1 cellular context compared by ENCODE assay signal in the genomic region with DNA sequence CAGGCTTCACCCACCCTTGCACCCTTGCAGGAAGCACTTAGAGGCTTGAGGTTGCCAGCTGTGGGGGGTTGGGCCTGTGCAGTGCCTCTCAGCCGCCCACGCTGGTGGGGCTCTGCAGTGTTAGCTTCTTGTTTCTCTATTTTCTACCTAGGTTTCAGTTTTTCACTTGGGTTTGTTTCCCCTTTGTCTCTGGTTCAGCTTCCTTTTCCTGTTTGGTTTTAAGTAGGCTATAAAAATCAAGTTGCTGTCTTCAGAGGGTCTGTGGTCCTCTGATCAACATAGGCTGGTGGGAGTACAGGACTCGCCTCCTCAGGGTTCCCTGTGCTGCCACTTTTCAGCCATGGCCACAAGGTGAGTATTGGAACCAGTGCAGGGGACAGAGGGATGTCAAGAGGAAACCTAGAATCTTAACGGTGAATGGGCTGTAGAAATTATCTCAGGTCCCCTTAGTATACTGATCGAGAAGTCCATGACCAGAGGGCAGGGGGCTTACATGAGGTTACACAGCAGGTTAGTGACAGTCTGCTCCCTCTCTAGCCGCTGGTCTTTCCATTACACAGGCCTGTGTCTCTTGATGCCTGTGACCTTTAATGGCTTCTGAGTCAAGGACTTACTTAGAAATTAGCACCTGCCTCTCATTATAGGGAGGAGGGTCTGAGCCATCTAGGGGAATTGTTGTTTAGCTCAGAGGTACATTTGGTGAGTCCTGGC.
TF ChIP-seq lines count a peak whose summit lies in the region.

A gene with protein sequence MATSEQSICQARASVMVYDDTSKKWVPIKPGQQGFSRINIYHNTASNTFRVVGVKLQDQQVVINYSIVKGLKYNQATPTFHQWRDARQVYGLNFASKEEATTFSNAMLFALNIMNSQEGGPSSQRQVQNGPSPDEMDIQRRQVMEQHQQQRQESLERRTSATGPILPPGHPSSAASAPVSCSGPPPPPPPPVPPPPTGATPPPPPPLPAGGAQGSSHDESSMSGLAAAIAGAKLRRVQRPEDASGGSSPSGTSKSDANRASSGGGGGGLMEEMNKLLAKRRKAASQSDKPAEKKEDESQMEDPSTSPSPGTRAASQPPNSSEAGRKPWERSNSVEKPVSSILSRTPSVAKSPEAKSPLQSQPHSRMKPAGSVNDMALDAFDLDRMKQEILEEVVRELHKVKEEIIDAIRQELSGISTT (plus strand): TSS at position 262 of the 711 bp plus-strand sequence. CDS start 79 bp downstream, at position 341.

TF ChIP-seq in endothelial cell of umbilical vein, 7 proteins besides CTCF, POLR2A, EP300 and RAD21:
- TF ChIP-seq JUN (IDR thresholded peaks at IDR 0.05; ENCODE audit: borderline replicate concordance, insufficient read depth, insufficient read length, low read depth) (no peak), GATA2 (IDR thresholded peaks at IDR 0.05; ENCODE audit: insufficient read depth, insufficient read length, low read depth, low read length) (no peak), EZH2 (IDR thresholded peaks at IDR 0.05; ENCODE audit: borderline replicate concordance, low read depth, low read length, severe bottlenecking) (no peak), POLR2AphosphoS5 (IDR thresholded peaks at IDR 0.05; ENCODE audit: insufficient read depth, low read depth, low read length) (no peak), MYC (IDR thresholded peaks at IDR 0.05; ENCODE audit: low read depth, low read length) (no peak), FOS (IDR thresholded peaks at IDR 0.05; ENCODE audit: borderline replicate concordance, insufficient read depth, low read length) (no peak)
- TF ChIP-seq, protein P1, sequence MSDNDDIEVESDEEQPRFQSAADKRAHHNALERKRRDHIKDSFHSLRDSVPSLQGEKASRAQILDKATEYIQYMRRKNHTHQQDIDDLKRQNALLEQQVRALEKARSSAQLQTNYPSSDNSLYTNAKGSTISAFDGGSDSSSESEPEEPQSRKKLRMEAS (IDR thresholded peaks at IDR 0.05; ENCODE audit: insufficient read depth, insufficient read length), result no peak
